In the genomic region with DNA sequence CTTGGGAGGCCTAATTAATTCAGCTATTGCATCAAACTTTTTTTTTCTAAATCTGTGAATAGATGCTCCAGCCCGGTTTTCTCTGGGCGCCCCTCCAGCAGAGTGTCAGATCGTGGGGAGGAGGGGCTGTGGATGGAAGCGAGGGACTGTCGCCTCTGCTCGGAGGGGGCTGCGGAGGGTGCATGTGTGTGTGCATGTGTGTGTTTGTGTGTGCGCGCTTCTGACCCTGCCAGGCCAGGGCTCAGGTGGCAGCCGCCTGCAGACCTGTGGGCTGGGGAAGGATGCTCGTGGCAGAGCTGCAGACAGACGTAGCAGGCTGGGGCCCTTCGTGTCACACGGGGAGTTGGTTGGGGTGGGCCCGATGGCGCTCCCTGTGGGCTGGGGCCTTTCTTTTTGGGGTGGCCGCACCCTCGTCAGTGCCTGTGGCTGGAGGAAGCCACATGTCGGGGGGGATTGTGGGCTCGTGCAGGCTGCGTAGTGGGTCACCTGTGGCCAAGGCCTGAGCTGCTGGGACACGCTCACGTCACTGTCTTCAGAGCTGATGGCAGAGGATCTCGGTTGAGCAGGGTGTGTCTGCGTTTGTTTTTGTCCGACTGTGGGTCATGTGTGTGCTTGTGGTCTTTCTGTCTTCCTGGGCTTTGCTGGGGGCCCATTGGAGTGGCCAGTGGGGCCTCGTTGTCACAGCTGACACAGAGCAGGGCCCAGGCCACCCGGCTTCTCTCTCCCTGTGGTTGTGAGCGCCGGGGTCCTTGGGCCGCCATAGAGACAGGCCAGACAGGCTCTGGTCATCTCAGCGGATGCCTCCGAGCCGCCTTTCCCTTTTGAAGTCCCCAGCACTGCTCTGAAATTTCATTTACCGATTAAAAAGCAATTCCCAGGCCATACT, we compare ENCODE assay signal across 9 cellular contexts. TPM values are rescaled to one million over a fixed set of nuclear protein-coding genes. Genes with fewer than 3 reads are reported as not detected.
DNase-seq lines count a peak whose midpoint lies in the region; ATAC-seq and TF ChIP-seq lines count a peak whose summit lies in the region.
"Had no signal": no experiment of that assay in that cellular context is flagged by ENCODE, and none has a peak within 500 bp of the region (broad histone marks: within the 10 kb centered on the region; RNA-seq: fewer than 3 reads in every experiment).

No MANE protein-coding gene starts in this region.

- H3K27ac Mint-ChIP-seq in activated naive CD8-positive, alpha-beta T cell treated with anti-CD3 and anti-CD28 coated beads, Interleukin-2, amount 50 U/mL, for 24 hours, result peak overlapping the region; percentile 92

- DNase-seq in AG09309 (ENCODE audit: low read depth), result no peak
- peak; percentile 53 for DNase-seq in activated naive CD8-positive, alpha-beta T cell treated with anti-CD3 and anti-CD28 coated beads, Interleukin-2, amount 50 U/mL, for 24 hours
- peak; percentile 65 to 83 for DNase-seq in hippocampal formation (lab: John Stamatoyannopoulos, UW)
- DNase-seq in gastrocnemius medialis, result no peak
- DNase-seq in kidney glomerular epithelial cell (lab: John Stamatoyannopoulos, UW), result no peak
- no peak for DNase-seq in GF-D8 (lab: John Stamatoyannopoulos, UW)

- TF ChIP-seq CTCF in AG09309 (IDR thresholded peaks at IDR 0.05; ENCODE audit: control insufficient read depth, insufficient read depth, low read depth, low read length, missing control alignments), result no peak
- no peak for TF ChIP-seq CTCF in OCI-LY3 (IDR thresholded peaks at IDR 0.05; ENCODE audit: low read depth, low read length)
- TF ChIP-seq CTCF in gastrocnemius medialis (IDR thresholded peaks at IDR 0.05 in 4 of 5, conservative IDR thresholded peaks at IDR 0.05 in 1 of 5), result no peak

- peak overlapping the region; percentile 94 for H3K4me3 ChIP-seq in AG09309 (ENCODE audit: control insufficient read depth, low read depth, low read length)
- no peak overlapping the region for H3K4me3 ChIP-seq in OCI-LY3 (ENCODE audit: low read length)
- peak overlapping the region; percentile 59 to 65 (median 60) for H3K4me3 ChIP-seq in gastrocnemius medialis

- H3K9me3 ChIP-seq in OCI-LY3 (ENCODE audit: insufficient read depth, low read length), result no peaks in the 10 kb centered on the region
- H3K9me3 ChIP-seq in gastrocnemius medialis, result no peaks in the 10 kb centered on the region

- H4K20me1 ChIP-seq in OCI-LY3 (ENCODE audit: insufficient read depth, low read length), result peaks cover 69% of the 10 kb centered on the region

- no peak for TF ChIP-seq POLR2A in gastrocnemius medialis (IDR thresholded peaks at IDR 0.05)

- peaks cover 57% of the 10 kb centered on the region for H3K4me1 Mint-ChIP-seq in activated naive CD8-positive, alpha-beta T cell treated with anti-CD3 and anti-CD28 coated beads, Interleukin-2, amount 50 U/mL, for 24 hours

- peak overlapping the region; percentile 98 for H3K4me2 ChIP-seq in OCI-LY3 (ENCODE audit: low read length)

- intact Hi-C loops in gastrocnemius medialis (cut with DNase I; ENCODE audit: low total_unique reads), result loop anchor here (5.0 kb wide), 1 partner anchor 81 kb away; no protein-coding TSS in a partner anchor

- no peaks in the 10 kb centered on the region for H3K27me3 Mint-ChIP-seq in activated naive CD8-positive, alpha-beta T cell treated with anti-CD3 and anti-CD28 coated beads, Interleukin-2, amount 50 U/mL, for 24 hours

- H3K27ac ChIP-seq in OCI-LY3 (ENCODE audit: low read length) (no peak overlapping the region), gastrocnemius medialis (peak overlapping the region; percentile 83 to 93 (median 85))

- H3K27me3 ChIP-seq in OCI-LY3 (ENCODE audit: low read depth, low read length) (no peaks in the 10 kb centered on the region), gastrocnemius medialis (no peaks in the 10 kb centered on the region)
- H3K27me3 ChIP-seq: foreskin keratinocyte had no signal

- H2AFZ ChIP-seq in OCI-LY3 (ENCODE audit: low read depth, low read length), result no peak overlapping the region

- H3K4me1 ChIP-seq in OCI-LY3 (ENCODE audit: low read length) (peaks cover 41% of the 10 kb centered on the region), gastrocnemius medialis (peaks cover 67% of the 10 kb centered on the region in 2 donors)

- in situ Hi-C loops in gastrocnemius medialis (cut with MboI; ENCODE audit: low sequenced_read_pairs in 4 of 4), result no loop called here

- peaks cover 14% of the 10 kb centered on the region for H3K36me3 Mint-ChIP-seq in activated naive CD8-positive, alpha-beta T cell treated with anti-CD3 and anti-CD28 coated beads, Interleukin-2, amount 50 U/mL, for 24 hours (ENCODE audit: low read depth)

- no peak overlapping the region for H3K9ac ChIP-seq in OCI-LY3 (ENCODE audit: low read length)

- no peaks in the 10 kb centered on the region for H3K9me3 Mint-ChIP-seq in activated naive CD8-positive, alpha-beta T cell treated with anti-CD3 and anti-CD28 coated beads, Interleukin-2, amount 50 U/mL, for 24 hours

- H3K4me3 Mint-ChIP-seq in activated naive CD8-positive, alpha-beta T cell treated with anti-CD3 and anti-CD28 coated beads, Interleukin-2, amount 50 U/mL, for 24 hours, result peak overlapping the region; percentile 92

- H3K79me2 ChIP-seq in OCI-LY3 (ENCODE audit: low read length), result peaks cover 73% of the 10 kb centered on the region

- no peak for ATAC-seq in activated naive CD8-positive, alpha-beta T cell treated with anti-CD3 and anti-CD28 coated beads, Interleukin-2, amount 50 U/mL, for 24 hours
- ATAC-seq in gastrocnemius medialis, result no peak
- no peak for ATAC-seq in GM18870 (IDR thresholded peaks at IDR 0.05; ENCODE audit: unreplicated experiment)

- peaks cover 9% of the 10 kb centered on the region for H3K36me3 ChIP-seq in OCI-LY3 (replicated peaks; ENCODE audit: low read depth, low read length)
- no peaks in the 10 kb centered on the region for H3K36me3 ChIP-seq in gastrocnemius medialis

RNA-seq across cellular contexts. Expression of a gene that starts 2.9 kb away (rescaled TPM):
- total RNA-seq in gastrocnemius medialis, result 10 to 100 TPM in 3 of 4 donors, 1 to 10 TPM in 1; 7.8 to 32.2 (median 22.4) TPM

RNA-seq across cellular contexts. Expression of a gene that starts 36.5 kb away (rescaled TPM):
- 10 to 100 TPM; 12.1 to 26.2 (median 17.3) TPM for total RNA-seq in gastrocnemius medialis

Comparison
In these comparisons a context has a peak if more than half of its experiments do, and no peak if none do; other contexts are left out.
1. DNase-seq: peak in activated naive CD8-positive, alpha-beta T cell treated with anti-CD3 and anti-CD28 coated beads, Interleukin-2, amount 50 U/mL, for 24 hours (single experiment) and hippocampal formation (2 of 2); none in AG09309 (single experiment), gastrocnemius medialis (0 of 2), kidney glomerular epithelial cell (single experiment) and GF-D8 (single experiment).